ENCODE assay signal across 7 cellular contexts in the genomic region with DNA sequence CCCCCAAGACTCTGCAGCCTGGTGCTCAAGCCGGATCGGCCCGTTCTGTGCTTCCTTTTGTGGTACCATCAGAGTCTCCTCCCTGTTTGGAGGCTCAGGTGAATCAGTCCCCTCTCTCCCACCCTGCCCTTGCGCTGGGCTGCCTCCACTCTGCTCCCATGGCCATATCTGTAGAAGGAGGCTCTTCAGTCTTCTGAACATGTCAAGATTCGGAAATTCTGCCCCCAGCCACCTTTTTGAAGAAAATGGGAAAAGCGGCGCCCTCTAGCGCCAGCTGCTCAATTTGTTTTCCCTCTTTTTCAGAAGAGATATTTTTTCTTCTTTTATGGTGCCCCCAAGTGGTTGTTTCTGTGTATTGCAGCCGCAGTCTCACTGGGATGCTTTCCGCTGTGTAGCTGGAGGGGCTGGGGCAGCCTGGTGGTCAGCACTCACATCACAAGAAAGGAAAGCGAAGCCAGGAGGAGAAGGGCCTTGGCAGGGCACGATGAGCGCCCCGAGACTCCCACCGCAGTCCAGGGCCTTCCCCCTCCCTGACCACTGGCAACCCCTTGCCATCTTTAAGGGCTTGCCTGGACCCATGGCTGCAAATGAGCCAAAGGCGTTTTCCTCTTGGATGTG. TPM values are rescaled to one million over a fixed set of nuclear protein-coding genes. Genes with fewer than 3 reads are reported as not detected.
DNase-seq lines count a peak whose midpoint lies in the region; ATAC-seq and TF ChIP-seq lines count a peak whose summit lies in the region.

No MANE protein-coding gene starts in this region.

- no peaks in the 10 kb centered on the region for H3K9me3 Mint-ChIP-seq in activated T-cell treated with anti-CD3 and anti-CD28 coated beads, Interleukin-2, amount 50 U/mL, for 24 hours
- no peaks in the 10 kb centered on the region for H3K9me3 Mint-ChIP-seq in stimulated activated naive CD8-positive, alpha-beta T cell treated with anti-CD3 and anti-CD28 coated beads, Interleukin-15, amount 100 ng/mL, for 72 hours

- POLR2A ChIA-PET in PC-9 (lab: Charles Lee; ENCODE audit: unreplicated experiment): no interaction called here

- H3K36me3 ChIP-seq in PC-9 (ENCODE audit: low read depth): no peaks in the 10 kb centered on the region
- H3K36me3 ChIP-seq in neural cell (ENCODE audit: insufficient read depth, low read length): no peaks in the 10 kb centered on the region

- peak overlapping the region; percentile 56 for H3K4me3 Mint-ChIP-seq in activated T-cell treated with anti-CD3 and anti-CD28 coated beads, Interleukin-2, amount 50 U/mL, for 24 hours
- H3K4me3 Mint-ChIP-seq in stimulated activated naive CD8-positive, alpha-beta T cell treated with anti-CD3 and anti-CD28 coated beads, Interleukin-15, amount 100 ng/mL, for 72 hours: peak overlapping the region; percentile 60 to 79

- H3K4me2 ChIP-seq in PC-9: no peak overlapping the region
- no peak overlapping the region for H3K4me2 ChIP-seq in neural cell (ENCODE audit: low read length)

- no TSS peak for BruUV-seq in PC-9 (replicated peaks; lab: Mats Ljungman, UMichigan)

- H3K27me3 ChIP-seq in PC-9 (ENCODE audit: insufficient read depth, low read depth) (peaks cover 15% of the 10 kb centered on the region; the same call in 1 of the 2 replicates), neural cell (ENCODE audit: insufficient read depth, low read depth, low read length) (no peaks in the 10 kb centered on the region)

- H3K27me3 Mint-ChIP-seq in activated T-cell treated with anti-CD3 and anti-CD28 coated beads, Interleukin-2, amount 50 U/mL, for 24 hours: peaks cover 28% of the 10 kb centered on the region
- peaks cover 39% of the 10 kb centered on the region for H3K27me3 Mint-ChIP-seq in stimulated activated naive CD8-positive, alpha-beta T cell treated with anti-CD3 and anti-CD28 coated beads, Interleukin-15, amount 100 ng/mL, for 72 hours

- H2AFZ ChIP-seq in PC-9 (no peak overlapping the region), neural cell (ENCODE audit: low read depth, low read length) (no peak overlapping the region)

- intact Hi-C loops in PC-9 (cut with micrococcal nuclease; ENCODE audit: unreplicated experiment): loop anchor here (1.0 to 5.0 kb wide), 3 partner anchors 235 to 908 kb away; no protein-coding TSS in a partner anchor

- no peak overlapping the region for H3K27ac Mint-ChIP-seq in activated T-cell treated with anti-CD3 and anti-CD28 coated beads, Interleukin-2, amount 50 U/mL, for 24 hours
- peak overlapping the region in 1 of 2 donors; percentile 22 for H3K27ac Mint-ChIP-seq in stimulated activated naive CD8-positive, alpha-beta T cell treated with anti-CD3 and anti-CD28 coated beads, Interleukin-15, amount 100 ng/mL, for 72 hours

- TF ChIP-seq RAD21 in neural cell (conservative IDR thresholded peaks at IDR 0.05): peak; percentile 94

- no peak overlapping the region for H3K27ac ChIP-seq in PC-9
- H3K27ac ChIP-seq in neural cell (ENCODE audit: low read length): no peak overlapping the region

- CTCF ChIA-PET in PC-9 (lab: Charles Lee): interaction anchor here (0.6 to 1.1 kb wide), 4 partner anchors 10 to 543 kb away, joined by 3 to 6 read pairs (median 3); no protein-coding TSS in a partner anchor

- H3K9me2 ChIP-seq in PC-9 (ENCODE audit: insufficient read depth) (no peaks in the 10 kb centered on the region), neural cell (ENCODE audit: insufficient read depth, low read length) (no peaks in the 10 kb centered on the region)

- no peak overlapping the region for H3K9ac ChIP-seq in neural cell (ENCODE audit: low read length)

- peak; percentile 91 for TF ChIP-seq CTCF in GM12873 (IDR thresholded peaks at IDR 0.05; ENCODE audit: insufficient read depth, low read depth, low read length, missing control alignments)
- peak; percentile 98 for TF ChIP-seq CTCF in PC-9 (conservative IDR thresholded peaks at IDR 0.05)
- TF ChIP-seq CTCF in fibroblast of mammary gland (conservative IDR thresholded peaks at IDR 0.05; ENCODE audit: control insufficient read depth, insufficient read depth, low read depth, low read length): peak; percentile 94
- TF ChIP-seq CTCF in neural cell (IDR thresholded peaks at IDR 0.05; ENCODE audit: poor library complexity, severe bottlenecking): peak; percentile 99

- no peaks in the 10 kb centered on the region for H3F3A ChIP-seq in PC-9 (ENCODE audit: insufficient read depth, low read depth)
- no peaks in the 10 kb centered on the region for H3F3A ChIP-seq in neural cell (ENCODE audit: insufficient read depth, low read length, poor library complexity, severe bottlenecking)

- no peak overlapping the region for H3K4me3 ChIP-seq in PC-9
- H3K4me3 ChIP-seq in fibroblast of mammary gland (ENCODE audit: control insufficient read depth, low read depth, low read length): no peak overlapping the region
- H3K4me3 ChIP-seq in neural cell (ENCODE audit: low read length): no peak overlapping the region

- TF ChIP-seq EP300 in neural cell (conservative IDR thresholded peaks at IDR 0.05; ENCODE audit: poor library complexity, severe bottlenecking): peak; percentile 17

- no peaks in the 10 kb centered on the region for H3K4me1 ChIP-seq in PC-9 (replicated peaks; ENCODE audit: insufficient read depth)

- H3K79me2 ChIP-seq in PC-9 (ENCODE audit: low read depth): no peaks in the 10 kb centered on the region
- H3K79me2 ChIP-seq in neural cell (replicated peaks; ENCODE audit: insufficient read depth, low read length): no peaks in the 10 kb centered on the region

- peak; percentile 64 for ATAC-seq in stimulated activated naive CD8-positive, alpha-beta T cell treated with anti-CD3 and anti-CD28 coated beads, Interleukin-15, amount 100 ng/mL, for 72 hours

- peaks cover 18% of the 10 kb centered on the region for H3K4me1 Mint-ChIP-seq in activated T-cell treated with anti-CD3 and anti-CD28 coated beads, Interleukin-2, amount 50 U/mL, for 24 hours (ENCODE audit: low read depth)
- peaks cover 19% of the 10 kb centered on the region for H3K4me1 Mint-ChIP-seq in stimulated activated naive CD8-positive, alpha-beta T cell treated with anti-CD3 and anti-CD28 coated beads, Interleukin-15, amount 100 ng/mL, for 72 hours

- no peaks in the 10 kb centered on the region for H3K36me3 Mint-ChIP-seq in activated T-cell treated with anti-CD3 and anti-CD28 coated beads, Interleukin-2, amount 50 U/mL, for 24 hours (ENCODE audit: low read depth)

- no peaks in the 10 kb centered on the region for H3K9me3 ChIP-seq in PC-9 (ENCODE audit: insufficient read depth, low read depth)
- H3K9me3 ChIP-seq in neural cell (ENCODE audit: low read length): no peaks in the 10 kb centered on the region

- peak; percentile 64 for DNase-seq in KG1 (lab: John Stamatoyannopoulos, UW)
- DNase-seq in PC-9: peak; percentile 37 to 60
- peak; percentile 85 for DNase-seq in activated T-cell treated with anti-CD3 and anti-CD28 coated beads, Interleukin-2, amount 50 U/mL, for 24 hours
- DNase-seq in fibroblast of mammary gland (ENCODE audit: low read depth): peak; percentile 65
- peak; percentile 75 for DNase-seq in stimulated activated naive CD8-positive, alpha-beta T cell treated with anti-CD3 and anti-CD28 coated beads, Interleukin-15, amount 100 ng/mL, for 72 hours

- no peaks in the 10 kb centered on the region for H4K20me1 ChIP-seq in PC-9 (ENCODE audit: insufficient read depth)
- no peaks in the 10 kb centered on the region for H4K20me1 ChIP-seq in neural cell (ENCODE audit: insufficient read depth)

TF ChIP-seq in neural cell, 6 proteins besides CTCF, POLR2A, EP300 and RAD21:
- TF ChIP-seq SMC3 (conservative IDR thresholded peaks at IDR 0.05; ENCODE audit: poor library complexity): peak; percentile 98
- TF ChIP-seq, protein P1, sequence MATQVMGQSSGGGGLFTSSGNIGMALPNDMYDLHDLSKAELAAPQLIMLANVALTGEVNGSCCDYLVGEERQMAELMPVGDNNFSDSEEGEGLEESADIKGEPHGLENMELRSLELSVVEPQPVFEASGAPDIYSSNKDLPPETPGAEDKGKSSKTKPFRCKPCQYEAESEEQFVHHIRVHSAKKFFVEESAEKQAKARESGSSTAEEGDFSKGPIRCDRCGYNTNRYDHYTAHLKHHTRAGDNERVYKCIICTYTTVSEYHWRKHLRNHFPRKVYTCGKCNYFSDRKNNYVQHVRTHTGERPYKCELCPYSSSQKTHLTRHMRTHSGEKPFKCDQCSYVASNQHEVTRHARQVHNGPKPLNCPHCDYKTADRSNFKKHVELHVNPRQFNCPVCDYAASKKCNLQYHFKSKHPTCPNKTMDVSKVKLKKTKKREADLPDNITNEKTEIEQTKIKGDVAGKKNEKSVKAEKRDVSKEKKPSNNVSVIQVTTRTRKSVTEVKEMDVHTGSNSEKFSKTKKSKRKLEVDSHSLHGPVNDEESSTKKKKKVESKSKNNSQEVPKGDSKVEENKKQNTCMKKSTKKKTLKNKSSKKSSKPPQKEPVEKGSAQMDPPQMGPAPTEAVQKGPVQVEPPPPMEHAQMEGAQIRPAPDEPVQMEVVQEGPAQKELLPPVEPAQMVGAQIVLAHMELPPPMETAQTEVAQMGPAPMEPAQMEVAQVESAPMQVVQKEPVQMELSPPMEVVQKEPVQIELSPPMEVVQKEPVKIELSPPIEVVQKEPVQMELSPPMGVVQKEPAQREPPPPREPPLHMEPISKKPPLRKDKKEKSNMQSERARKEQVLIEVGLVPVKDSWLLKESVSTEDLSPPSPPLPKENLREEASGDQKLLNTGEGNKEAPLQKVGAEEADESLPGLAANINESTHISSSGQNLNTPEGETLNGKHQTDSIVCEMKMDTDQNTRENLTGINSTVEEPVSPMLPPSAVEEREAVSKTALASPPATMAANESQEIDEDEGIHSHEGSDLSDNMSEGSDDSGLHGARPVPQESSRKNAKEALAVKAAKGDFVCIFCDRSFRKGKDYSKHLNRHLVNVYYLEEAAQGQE (IDR thresholded peaks at IDR 0.05; ENCODE audit: borderline replicate concordance): no peak
TF ChIP-seq in neural cell: peak in this region for 1.

RNA-seq across cellular contexts. Expression of a gene that starts 58.4 kb away (rescaled TPM):
- total RNA-seq in PC-9 (2021): 0.05 TPM in 1 of 2 replicates, not detected in the other
- polyA plus RNA-seq in neural cell: 29.5 and 33.1 TPM in 2 replicates
- 80.8 and 92.7 TPM in 2 replicates for polyA minus RNA-seq in neural cell
